ENCODE assay signal across 21 cellular contexts in the genomic region with DNA sequence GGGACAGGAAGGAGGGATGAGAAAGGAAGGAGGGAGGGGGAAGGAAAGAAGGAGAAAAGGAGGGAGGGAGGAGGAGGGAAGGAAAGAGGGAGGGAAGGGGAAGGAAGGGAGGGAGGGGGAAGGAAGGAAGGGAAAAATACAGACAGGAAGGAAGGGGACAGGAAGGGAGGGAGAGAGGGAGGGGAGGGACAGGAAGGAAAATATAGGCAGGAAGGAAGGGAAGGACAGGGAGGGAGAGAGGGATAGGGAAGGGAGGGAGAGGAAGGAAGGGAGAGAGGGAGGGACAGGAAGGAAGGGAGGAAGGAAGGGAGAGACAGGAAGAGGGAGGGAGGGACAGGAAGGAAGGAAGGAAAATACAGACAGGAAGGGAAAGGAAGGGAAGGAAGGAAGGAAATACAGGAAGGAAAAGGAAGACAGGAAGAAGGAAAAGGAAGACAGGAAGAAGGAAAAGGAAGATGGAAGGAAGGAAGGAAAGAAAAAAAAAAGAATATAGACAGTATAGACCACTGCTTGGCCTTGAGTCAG.
"Had no signal": no experiment of that assay in that cellular context is flagged by ENCODE, and none has a peak within 500 bp of the region (broad histone marks: within the 10 kb centered on the region; RNA-seq: fewer than 3 reads in every experiment).

No MANE protein-coding gene starts in this region.

- H3K9me3 Mint-ChIP-seq: activated CD8-positive, alpha-beta T cell treated with anti-CD3 and anti-CD28 coated beads for 36 hours; activated naive CD8-positive, alpha-beta T cell treated with anti-CD3 and anti-CD28 coated beads, Interleukin-2, amount 10 ng/mL, durations not matched to agents 7 days and 5 days; endodermal cell; nephron progenitor cell; WTC11 had no signal

- H3K4me3 ChIP-seq: prostate gland, suprapubic skin, upper lobe of left lung had no signal

- H3K27ac ChIP-seq: brain microvascular endothelial cell, prostate gland, suprapubic skin had no signal

- H3K4me3 Mint-ChIP-seq: activated CD8-positive, alpha-beta T cell treated with anti-CD3 and anti-CD28 coated beads for 36 hours; activated naive CD8-positive, alpha-beta T cell treated with anti-CD3 and anti-CD28 coated beads, Interleukin-2, amount 10 ng/mL, durations not matched to agents 7 days and 5 days; dendritic cell treated with granulocyte-macrophage colony-stimulating factor and Interleukin-4, amounts not matched to agents 40 ng/mL and 50 ng/mL, for 4 days; endodermal cell; nephron progenitor cell; T-helper 17 cell; WTC11 had no signal

- H3K36me3 ChIP-seq: prostate gland had no signal

- H3K9me3 ChIP-seq: prostate gland, suprapubic skin, upper lobe of left lung had no signal

- H3K27me3 Mint-ChIP-seq: activated CD8-positive, alpha-beta T cell treated with anti-CD3 and anti-CD28 coated beads for 36 hours; activated naive CD8-positive, alpha-beta T cell treated with anti-CD3 and anti-CD28 coated beads, Interleukin-2, amount 10 ng/mL, durations not matched to agents 7 days and 5 days; dendritic cell treated with granulocyte-macrophage colony-stimulating factor and Interleukin-4, amounts not matched to agents 40 ng/mL and 50 ng/mL, for 4 days; T-helper 17 cell had no signal

- H3K27me3 ChIP-seq: brain microvascular endothelial cell, suprapubic skin, upper lobe of left lung had no signal

- H3K36me3 Mint-ChIP-seq: activated naive CD8-positive, alpha-beta T cell treated with anti-CD3 and anti-CD28 coated beads, Interleukin-2, amount 10 ng/mL, durations not matched to agents 7 days and 5 days had no signal

- ATAC-seq: activated CD8-positive, alpha-beta T cell treated with anti-CD3 and anti-CD28 coated beads for 36 hours; right cardiac atrium; stimulated activated naive CD8-positive, alpha-beta T cell treated with anti-CD3 and anti-CD28 coated beads, Interleukin-15, Interleukin-2, amounts not matched to agents 100 U/mL and 50 U/mL, for 24 hours; T-helper 17 cell; WTC11 had no signal

- H3K4me1 Mint-ChIP-seq: activated naive CD8-positive, alpha-beta T cell treated with anti-CD3 and anti-CD28 coated beads, Interleukin-2, amount 10 ng/mL, durations not matched to agents 7 days and 5 days; T-helper 17 cell had no signal

- H3K4me1 ChIP-seq: prostate gland, suprapubic skin had no signal

- DNase-seq: activated CD4-positive, alpha-beta T cell treated with anti-CD3 and anti-CD28 coated beads for 4 hours; activated CD8-positive, alpha-beta T cell treated with anti-CD3 and anti-CD28 coated beads for 36 hours; activated gamma-delta T cell treated with Interleukin-2 at 50 U/mL for 16 hours; activated naive CD8-positive, alpha-beta T cell treated with anti-CD3 and anti-CD28 coated beads, Interleukin-2, amount 10 ng/mL, durations not matched to agents 7 days and 5 days; activated T-cell treated with anti-CD3 and anti-CD28 coated beads, Interleukin-2, amount 50 U/mL, for 48 hours; brain microvascular endothelial cell; endodermal cell; islet precursor cell; nephron progenitor cell; occipital lobe; right cardiac atrium; small intestine; stimulated activated CD4-positive, alpha-beta T cell treated with anti-CD3 and anti-CD28 coated beads, Interleukin-4, amount 100 ng/mL, for 4 hours; stimulated activated CD8-positive, alpha-beta memory T cell treated with anti-CD3 and anti-CD28 coated beads, Interleukin-4, amount 100 ng/mL, for 48 hours; stimulated activated naive CD8-positive, alpha-beta T cell treated with anti-CD3 and anti-CD28 coated beads, Interleukin-15, Interleukin-2, amounts not matched to agents 100 U/mL and 50 U/mL, for 24 hours; T-helper 17 cell; upper lobe of left lung had no signal

- H3K27ac Mint-ChIP-seq: activated CD8-positive, alpha-beta T cell treated with anti-CD3 and anti-CD28 coated beads for 36 hours; activated naive CD8-positive, alpha-beta T cell treated with anti-CD3 and anti-CD28 coated beads, Interleukin-2, amount 10 ng/mL, durations not matched to agents 7 days and 5 days; dendritic cell treated with granulocyte-macrophage colony-stimulating factor and Interleukin-4, amounts not matched to agents 40 ng/mL and 50 ng/mL, for 4 days; endodermal cell; nephron progenitor cell; T-helper 17 cell; WTC11 had no signal
